Comparison of ENCODE assay signal across 10 cellular contexts in the genomic region with DNA sequence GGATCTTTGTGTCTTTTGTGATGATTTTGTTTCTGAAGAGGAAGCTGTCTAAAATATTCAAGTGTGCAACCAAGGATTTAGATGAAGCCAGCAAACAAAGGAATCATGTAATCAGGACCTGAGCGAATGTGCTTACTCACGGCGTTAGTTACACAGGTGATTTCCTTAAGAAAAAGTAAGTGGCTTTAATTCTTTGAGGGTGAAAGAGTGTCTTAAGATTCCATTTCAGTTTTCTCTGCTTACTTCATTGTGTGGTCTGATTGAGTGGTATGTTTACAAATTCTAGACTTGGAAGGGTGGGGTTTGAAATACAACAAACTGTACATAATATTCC.
DNase-seq lines count a peak whose midpoint lies in the region; ATAC-seq and TF ChIP-seq lines count a peak whose summit lies in the region.
"Had no signal": no experiment of that assay in that cellular context is flagged by ENCODE, and none has a peak within 500 bp of the region (broad histone marks: within the 10 kb centered on the region; RNA-seq: fewer than 3 reads in every experiment).

No MANE protein-coding gene starts in this region.

- TSS peak; percentile 84 for BruUV-seq in Caco-2 (replicated peaks; lab: Mats Ljungman, UMichigan)

- H3K27ac ChIP-seq in RWPE1, result no peak overlapping the region
- H3K27ac ChIP-seq in rectal smooth muscle tissue (ENCODE audit: low read depth, low read length), result no peak overlapping the region
- no peak overlapping the region for H3K27ac ChIP-seq in substantia nigra (ENCODE audit: low read depth, low read length, poor library complexity, severe bottlenecking)

- H3K9ac ChIP-seq in rectal smooth muscle tissue (ENCODE audit: low read length), result no peak overlapping the region

- ATAC-seq in esophagus mucosa (peak; percentile 36), GM21737 (IDR thresholded peaks at IDR 0.05; ENCODE audit: unreplicated experiment) (no peak)

- POLR2A ChIA-PET in Caco-2 (lab: Charles Lee) (interaction anchor here (1.5 kb wide), 1 partner anchor 28 kb away, joined by 6 read pairs; no protein-coding TSS in a partner anchor), RWPE1 (lab: Yijun Ruan, JAX; ENCODE audit: low non-redundant PET) (no interaction called here)

- H3K4me3 ChIP-seq in Caco-2 (ENCODE audit: low read depth, low read length) (peak overlapping the region; percentile 37), rectal smooth muscle tissue (ENCODE audit: low read length) (peak overlapping the region; percentile 34)

- peak overlapping the region; percentile 73 for H3K4me3 Mint-ChIP-seq in Caco-2 (ENCODE audit: unreplicated experiment)
- H3K4me3 Mint-ChIP-seq: activated naive CD8-positive, alpha-beta T cell; naive B cell had no signal

- H3K4me1 Mint-ChIP-seq in Caco-2 (ENCODE audit: low read depth, unreplicated experiment), result peaks cover 69% of the 10 kb centered on the region
- H3K4me1 Mint-ChIP-seq: naive B cell had no signal

- H3K27me3 ChIP-seq in Caco-2 (replicated peaks; ENCODE audit: control insufficient read depth, insufficient read depth, low read length) (no peaks in the 10 kb centered on the region), rectal smooth muscle tissue (ENCODE audit: control insufficient read depth, insufficient read depth, low read length) (no peaks in the 10 kb centered on the region)

- DNase-seq in Caco-2 (no peak), RWPE1 (ENCODE audit: low spot score) (peak; percentile 34), kidney tubule cell (ENCODE audit: low spot score) (no peak), AG20443 (ENCODE audit: low spot score) (no peak), substantia nigra (lab: John Stamatoyannopoulos, UW) (no peak)
- DNase-seq: naive B cell had no signal

- H3K36me3 ChIP-seq in Caco-2 (ENCODE audit: control insufficient read depth, insufficient read depth, low read length), result no peaks in the 10 kb centered on the region
- H3K36me3 ChIP-seq in rectal smooth muscle tissue (ENCODE audit: control insufficient read depth, insufficient read depth, low read length), result no peaks in the 10 kb centered on the region

- no peaks in the 10 kb centered on the region for H3K27me3 Mint-ChIP-seq in Caco-2 (ENCODE audit: insufficient read depth, unreplicated experiment)
- H3K27me3 Mint-ChIP-seq: naive B cell had no signal

- H3K9me3 Mint-ChIP-seq in Caco-2 (ENCODE audit: unreplicated experiment), result peaks cover 1% of the 10 kb centered on the region

- intact Hi-C loops in Caco-2 (cut with micrococcal nuclease; ENCODE audit: unreplicated experiment), result loop anchor here (1.0 to 10.0 kb wide), 8 partner anchors 9 to 260 kb away; no protein-coding TSS in a partner anchor

- TF ChIP-seq CTCF in Caco-2 (IDR thresholded peaks at IDR 0.05; ENCODE audit: insufficient read depth in 1 of 2, low read depth in 1 of 2, low read length in 1 of 2, severe bottlenecking in 1 of 2, unreplicated experiment in 1 of 2) (no peak), RWPE1 (conservative IDR thresholded peaks at IDR 0.05; ENCODE audit: low read depth) (no peak)

- CTCF ChIA-PET in Caco-2 (lab: Charles Lee), result interaction anchor here (1.0 to 1.1 kb wide), 3 partner anchors 14 to 83 kb away, joined by 3 to 8 read pairs (median 4); no protein-coding TSS in a partner anchor
- CTCF ChIA-PET in RWPE1 (lab: Yijun Ruan, JAX), result no interaction called here

- H3K36me3 Mint-ChIP-seq in Caco-2 (ENCODE audit: insufficient read depth, unreplicated experiment), result peaks cover 77% of the 10 kb centered on the region
- H3K36me3 Mint-ChIP-seq: activated naive CD8-positive, alpha-beta T cell; naive B cell had no signal

- no peaks in the 10 kb centered on the region for H3K9me3 ChIP-seq in Caco-2

- H3K27ac Mint-ChIP-seq in Caco-2 (ENCODE audit: unreplicated experiment), result peak overlapping the region; percentile 71
- H3K27ac Mint-ChIP-seq: naive B cell had no signal

- H3K4me1 ChIP-seq in Caco-2, result peaks cover 52% of the 10 kb centered on the region
- H3K4me1 ChIP-seq in rectal smooth muscle tissue (ENCODE audit: control insufficient read depth, insufficient read depth, low read length), result no peaks in the 10 kb centered on the region
